ENCODE assay signal across 11 cellular contexts in genomic region chr15:85688703-85689102, GRCh38.
A peak's percentile ranks its signal among the peaks of the same experiment; 100 is the strongest.
DNase-seq lines count a peak whose midpoint lies in the region; ATAC-seq and TF ChIP-seq lines count a peak whose summit lies in the region.
"Had no signal": no experiment of that assay in that cellular context is flagged by ENCODE, and none has a peak within 500 bp of the region (broad histone marks: within the 10 kb centered on the region; RNA-seq: fewer than 3 reads in every experiment).

No MANE protein-coding gene starts in this region.

- H3K36me3 Mint-ChIP-seq in Calu3 (ENCODE audit: insufficient read depth, unreplicated experiment), result peaks cover 24% of the 10 kb centered on the region

- no peak overlapping the region for H3K9ac ChIP-seq in colonic mucosa (ENCODE audit: low read depth in 2 of 2, low read length in 2 of 2)

- DNase-seq in NOMO-1 treated with DMSO at 0.1 percent for 48 hours (lab: John Stamatoyannopoulos, UW; ENCODE audit: unreplicated experiment) (peak; percentile 9), NOMO-1 treated with dmso at 0.1 percent for 144 hours (lab: John Stamatoyannopoulos, UW; ENCODE audit: unreplicated experiment) (no peak), NAMALWA (ENCODE audit: low spot score) (peak; percentile 45), colonic mucosa (no peak), Calu3 (no peak)
- DNase-seq in activated effector memory CD4-positive, alpha-beta T cell treated with Interleukin-2 at 50 U/mL for 16 hours, result no peak
- DNase-seq: 8988T, left ventricle myocardium superior, trophoblast cell had no signal

- no peak overlapping the region for H3K4me3 Mint-ChIP-seq in Calu3 (ENCODE audit: low read depth, unreplicated experiment)

- intact Hi-C loops in colonic mucosa (cut with DNase I), result no loop called here
- intact Hi-C loops in Calu3 (cut with micrococcal nuclease; ENCODE audit: unreplicated experiment), result no loop called here

- CTCF ChIA-PET in Calu3 (lab: Charles Lee), result no interaction called here

- BruUV-seq in Calu3 (replicated peaks; lab: Mats Ljungman, UMichigan), result no TSS peak

- peak overlapping the region; percentile 25 for H3K27ac ChIP-seq in colonic mucosa
- peak overlapping the region in 18 of 21 experiments; percentile 20 to 94 (median 80) for H3K27ac ChIP-seq in skin epidermis

- ATAC-seq in HG02970 (IDR thresholded peaks at IDR 0.05; ENCODE audit: low FRiP score, unreplicated experiment), result no peak
- ATAC-seq: left ventricle myocardium superior had no signal

- TF ChIP-seq CTCF in colonic mucosa (IDR thresholded peaks at IDR 0.05) (no peak), Calu3 (IDR thresholded peaks at IDR 0.05; ENCODE audit: unreplicated experiment) (no peak)

- no peaks in the 10 kb centered on the region for H3K27me3 Mint-ChIP-seq in Calu3 (ENCODE audit: unreplicated experiment)

- peaks cover 3% of the 10 kb centered on the region for H3K4me1 ChIP-seq in colonic mucosa

- no peaks in the 10 kb centered on the region for H3K4me1 Mint-ChIP-seq in Calu3 (ENCODE audit: low read depth, unreplicated experiment)

- H3K27ac Mint-ChIP-seq in Calu3 (ENCODE audit: unreplicated experiment), result no peak overlapping the region

- no peaks in the 10 kb centered on the region for H3K27me3 ChIP-seq in colonic mucosa

- H3K9me3 Mint-ChIP-seq in Calu3 (ENCODE audit: low read depth, unreplicated experiment), result no peaks in the 10 kb centered on the region

- H3K4me3 ChIP-seq in colonic mucosa (no peak overlapping the region), skin epidermis (no peak overlapping the region)

- no peaks in the 10 kb centered on the region for H3K36me3 ChIP-seq in colonic mucosa

- no peaks in the 10 kb centered on the region for H3K9me3 ChIP-seq in colonic mucosa

Comparison
In these comparisons a context has a peak if more than half of its experiments do, and no peak if none do; other contexts are left out.
1. DNase-seq: peak in NOMO-1 treated with DMSO at 0.1 percent for 48 hours (single experiment) and NAMALWA (single experiment); none in NOMO-1 treated with dmso at 0.1 percent for 144 hours (single experiment), colonic mucosa (single experiment), Calu3 (single experiment) and activated effector memory CD4-positive, alpha-beta T cell treated with Interleukin-2 at 50 U/mL for 16 hours (single experiment).